ENCODE assay signal across 1 cellular context in the genomic region with DNA sequence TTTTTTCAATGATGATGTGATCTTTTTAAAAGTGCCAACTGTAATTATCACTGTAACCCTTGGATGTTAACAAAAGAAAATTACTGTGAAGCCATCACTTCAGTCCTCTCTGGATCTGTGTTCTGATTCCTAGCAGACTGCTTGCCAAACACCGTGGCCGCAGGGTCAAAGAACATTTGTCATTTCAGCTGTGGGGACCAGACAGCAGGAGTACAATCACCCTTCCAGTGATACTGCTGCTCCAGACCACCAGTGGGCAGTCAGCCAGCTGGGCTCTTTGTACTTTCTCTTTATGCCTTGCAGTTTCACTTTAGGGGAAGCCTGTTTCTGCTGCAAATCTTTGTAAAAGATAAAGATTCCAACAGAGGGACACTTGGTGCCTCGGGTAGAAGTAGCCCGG.
TF ChIP-seq lines count a peak whose summit lies in the region.

No MANE protein-coding gene starts in this region.

TF ChIP-seq in H1, 55 proteins besides CTCF, POLR2A, EP300 and RAD21 (continued from another document):
- no peak for TF ChIP-seq CREB1 (IDR thresholded peaks at IDR 0.05)
TF ChIP-seq in H1: peak in this region for 0.
